12 cellular contexts compared by ENCODE assay signal in the genomic region with DNA sequence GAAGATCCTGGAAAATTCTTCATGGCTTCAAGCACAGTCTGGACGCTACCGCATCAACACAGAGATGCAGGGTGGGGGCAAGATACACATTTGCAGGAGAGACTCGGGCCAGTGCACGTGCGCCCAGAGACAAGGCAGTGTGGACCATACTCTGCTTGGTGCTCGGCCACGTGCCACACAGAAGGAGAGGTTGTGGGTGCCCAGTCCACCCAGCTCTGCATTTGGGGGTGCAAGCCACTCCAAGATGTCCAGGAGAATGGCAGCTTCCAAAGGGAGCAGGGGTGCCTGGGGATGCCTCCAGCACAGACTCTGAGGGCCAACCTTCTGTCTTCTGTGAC. TPM values are rescaled to one million over a fixed set of nuclear protein-coding genes. Genes with fewer than 3 reads are reported as not detected.
DNase-seq lines count a peak whose midpoint lies in the region; ATAC-seq and TF ChIP-seq lines count a peak whose summit lies in the region.
"Had no signal": no experiment of that assay in that cellular context is flagged by ENCODE, and none has a peak within 500 bp of the region (broad histone marks: within the 10 kb centered on the region; RNA-seq: fewer than 3 reads in every experiment).

No MANE protein-coding gene starts in this region.

- H3K36me3 ChIP-seq in lower lobe of right lung (no peaks in the 10 kb centered on the region), spleen (no peaks in the 10 kb centered on the region)

- POLR2A ChIA-PET in RWPE1 (lab: Yijun Ruan, JAX; ENCODE audit: low non-redundant PET), result no interaction called here

- peaks cover 44% of the 10 kb centered on the region for H3K27me3 ChIP-seq in lower lobe of right lung (ENCODE audit: low read depth)
- peaks cover 0 to 62% (median 30%) of the 10 kb centered on the region in 7 donors for H3K27me3 ChIP-seq in spleen (replicated peaks in 1 of 7)

- ATAC-seq in left cardiac atrium (no peak), lower lobe of right lung (no peak), HG03571 (IDR thresholded peaks at IDR 0.05; ENCODE audit: unreplicated experiment) (no peak), esophagus mucosa (no peak)
- ATAC-seq in activated T-helper 17 cell treated with anti-CD3 and anti-CD28 coated beads, Interleukin-2, amount 50 U/mL, for 72 hours (replicated peaks), result no peak

- H3K27ac ChIP-seq in RWPE1 (peak overlapping the region; percentile 17), lower lobe of right lung (no peak overlapping the region), spleen (peak overlapping the region in 1 of 8 donors; percentile 26)
- H3K27ac ChIP-seq: 22Rv1 had no signal

- H3K4me3 ChIP-seq in lower lobe of right lung (no peak overlapping the region), spleen (no peak overlapping the region)

- H3K27ac Mint-ChIP-seq in activated T-helper 17 cell treated with anti-CD3 and anti-CD28 coated beads, Interleukin-2, amount 50 U/mL, for 72 hours, result no peak overlapping the region
- H3K27ac Mint-ChIP-seq: CD4-positive, CD25-positive, alpha-beta regulatory T cell had no signal

- intact Hi-C loops in left cardiac atrium (cut with DNase I) (loop anchor here in 1 of 2 donors (5.0 kb wide), 1 partner anchor 124 kb away; no protein-coding TSS in a partner anchor), cardiac septum (cut with DNase I) (loop anchor here (10.0 kb wide), 1 partner anchor 88 kb away; no protein-coding TSS in a partner anchor), lower lobe of right lung (cut with DNase I) (no loop called here), spleen (cut with DNase I; ENCODE audit: low total_unique reads) (no loop called here)

- H3K9me3 ChIP-seq in lower lobe of right lung, result no peaks in the 10 kb centered on the region
- H3K9me3 ChIP-seq in spleen, result no peaks in the 10 kb centered on the region

- H3K4me1 Mint-ChIP-seq in activated T-helper 17 cell treated with anti-CD3 and anti-CD28 coated beads, Interleukin-2, amount 50 U/mL, for 72 hours, result peaks cover 3% of the 10 kb centered on the region

- no peak overlapping the region for H3K4me3 Mint-ChIP-seq in activated T-helper 17 cell treated with anti-CD3 and anti-CD28 coated beads, Interleukin-2, amount 50 U/mL, for 72 hours
- H3K4me3 Mint-ChIP-seq: CD4-positive, CD25-positive, alpha-beta regulatory T cell had no signal

- H3K9me3 Mint-ChIP-seq in activated T-helper 17 cell treated with anti-CD3 and anti-CD28 coated beads, Interleukin-2, amount 50 U/mL, for 72 hours, result no peaks in the 10 kb centered on the region

- no peak for TF ChIP-seq POLR2A in spleen (IDR thresholded peaks at IDR 0.05)

- H3K36me3 Mint-ChIP-seq in activated T-helper 17 cell treated with anti-CD3 and anti-CD28 coated beads, Interleukin-2, amount 50 U/mL, for 72 hours (ENCODE audit: low read depth), result no peaks in the 10 kb centered on the region
- H3K36me3 Mint-ChIP-seq: CD4-positive, CD25-positive, alpha-beta regulatory T cell had no signal

- CTCF ChIA-PET in RWPE1 (lab: Yijun Ruan, JAX), result interaction anchor here (0.9 kb wide), 1 partner anchor 7 kb away, joined by 3 read pairs; no protein-coding TSS in a partner anchor

- H3K4me1 ChIP-seq in lower lobe of right lung (peaks cover 24% of the 10 kb centered on the region), spleen (peaks cover 0 to 37% (median 23%) of the 10 kb centered on the region in 6 donors)

- no peak for TF ChIP-seq CTCF in RWPE1 (conservative IDR thresholded peaks at IDR 0.05; ENCODE audit: low read depth)
- TF ChIP-seq CTCF in lower lobe of right lung (IDR thresholded peaks at IDR 0.05), result no peak
- TF ChIP-seq CTCF in spleen (IDR thresholded peaks at IDR 0.05 in 8 of 11, conservative IDR thresholded peaks at IDR 0.05 in 3 of 11), result no peak

- 84 to 96% (median 88%) methylated on average over 4 to 7 of the region's 7 CpGs for WGBS in spleen, 5 donors

- DNase-seq in left cardiac atrium (peak; percentile 6), cardiac septum (ENCODE audit: low spot score) (no peak), RWPE1 (ENCODE audit: low spot score) (no peak), lower lobe of right lung (peak; percentile 24), spleen (peak; percentile 56)
- DNase-seq: CD4-positive, CD25-positive, alpha-beta regulatory T cell; DMS 273 treated with DMSO at 0.1 percent for 48 hours had no signal

- H3K27me3 Mint-ChIP-seq in activated T-helper 17 cell treated with anti-CD3 and anti-CD28 coated beads, Interleukin-2, amount 50 U/mL, for 72 hours, result peaks cover 14% of the 10 kb centered on the region

RNA-seq across cellular contexts. Expression of a gene that starts 4.3 kb away (rescaled TPM):
- total RNA-seq in left cardiac atrium (10 to 100 TPM in 1 of 2 donors, 1 to 10 TPM in 1; 4.4 to 10.4 TPM), cardiac septum (3.6 TPM), lower lobe of right lung (24.1 TPM), spleen (10 to 100 TPM in 6 of 7 donors, 1 to 10 TPM in 1; 1.4 to 52.3 (median 17.9) TPM), esophagus mucosa (1.1 TPM)
- polyA plus RNA-seq in spleen, result 10 to 100 TPM in 1 of 3 donors, 1 to 10 TPM in 2; 5.9 to 16.4 (median 7.0) TPM
- 1 to 10 TPM in 1 of 2 donors, under 1 TPM in 1; 0.37 to 1.2 TPM for total RNA-seq in activated T-helper 17 cell treated with anti-CD3 and anti-CD28 coated beads, Interleukin-2, amount 50 U/mL, for 72 hours
- total RNA-seq: CD4-positive, CD25-positive, alpha-beta regulatory T cell had no signal
- polyA plus RNA-seq: BJ; CD4-positive, CD25-positive, alpha-beta regulatory T cell had no signal

Comparison
In these comparisons a context has a peak if more than half of its experiments do, and no peak if none do; other contexts are left out.
1. DNase-seq: peak in left cardiac atrium (single experiment), lower lobe of right lung (single experiment) and spleen (single experiment); none in cardiac septum (single experiment) and RWPE1 (single experiment).